7 cellular contexts compared by ENCODE assay signal in the genomic region with DNA sequence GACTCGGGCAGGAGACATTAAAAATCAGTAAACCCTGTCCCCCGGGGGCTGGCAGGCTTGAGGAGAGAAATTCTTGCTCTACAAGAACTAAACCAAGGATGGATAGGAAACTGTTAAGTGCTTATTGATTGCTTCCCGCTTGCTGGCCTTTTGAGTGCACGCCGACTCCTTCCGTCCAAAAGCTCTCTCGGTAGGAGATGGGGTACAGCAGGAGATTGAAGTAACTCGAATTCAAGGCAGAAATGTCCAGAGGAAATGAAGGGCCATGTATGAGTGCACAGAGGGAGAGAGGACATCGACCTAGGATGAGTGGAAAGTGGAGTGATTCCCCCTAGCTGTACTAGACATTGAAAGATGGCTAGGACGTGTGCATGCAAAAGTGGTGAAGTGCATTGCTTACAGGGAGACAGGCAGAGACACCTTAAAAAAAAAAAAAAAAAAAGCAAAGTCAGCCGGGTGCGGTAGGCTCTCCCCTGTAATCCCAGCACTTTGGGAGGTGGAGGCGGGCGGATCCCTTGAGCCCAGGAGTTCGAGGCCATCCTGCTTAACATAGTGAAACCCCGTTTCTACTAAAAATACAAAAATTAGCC. TPM values are rescaled to one million over a fixed set of nuclear protein-coding genes. Genes with fewer than 3 reads are reported as not detected.
DNase-seq lines count a peak whose midpoint lies in the region; ATAC-seq, FAIRE-seq and TF ChIP-seq lines count a peak whose summit lies in the region.

No MANE protein-coding gene starts in this region.

- H3K27ac ChIP-seq in MM.1S (ENCODE audit: low read length): no peak overlapping the region
- peak overlapping the region; percentile 73 for H3K27ac ChIP-seq in brain microvascular endothelial cell
- peak overlapping the region in 1 of 2 donors; percentile 30 for H3K27ac ChIP-seq in kidney (ENCODE audit: low read depth in 2 of 2, low read length in 2 of 2)
- peak overlapping the region; percentile 79 to 90 (median 83) for H3K27ac ChIP-seq in stomach

- H3K9me3 ChIP-seq in MM.1S (replicated peaks; ENCODE audit: insufficient read depth, low read length) (no peaks in the 10 kb centered on the region), kidney (ENCODE audit: control insufficient read depth in 1 of 2, low read length in 2 of 2) (no peaks in the 10 kb centered on the region), stomach (no peaks in the 10 kb centered on the region)

- no peaks in the 10 kb centered on the region for H3F3A ChIP-seq in MM.1S (ENCODE audit: insufficient read depth, low read length)

- peak overlapping the region; percentile 62 for H3K4me3 ChIP-seq in GM12864 (ENCODE audit: low read depth, low read length)
- peak overlapping the region; percentile 88 for H3K4me3 ChIP-seq in MM.1S (ENCODE audit: low read length)
- H3K4me3 ChIP-seq in brain microvascular endothelial cell (ENCODE audit: low read depth, low read length): peak overlapping the region; percentile 80
- H3K4me3 ChIP-seq in kidney (ENCODE audit: low read length in 2 of 2): peak overlapping the region; percentile 40 to 78
- H3K4me3 ChIP-seq in stomach: peak overlapping the region; percentile 85 to 90 (median 87)

- H3K9me2 ChIP-seq in MM.1S (replicated peaks; ENCODE audit: insufficient read depth, low read length): no peaks in the 10 kb centered on the region

- H3K79me2 ChIP-seq in MM.1S (ENCODE audit: low read length): 0 out of 2 replicates have a peak, but pooled peaks cover 5% of the 10 kb centered on the region

- peak overlapping the region; percentile 83 for H2AFZ ChIP-seq in MM.1S (ENCODE audit: low read length)

- peaks cover 12% of the 10 kb centered on the region for H3K4me1 ChIP-seq in MM.1S (ENCODE audit: low read length)
- peaks cover 0 to 3% of the 10 kb centered on the region in 2 donors for H3K4me1 ChIP-seq in kidney (ENCODE audit: control insufficient read depth in 1 of 2, insufficient read depth in 1 of 2, low read depth in 1 of 2, low read length in 2 of 2)
- peaks cover 0 to 60% (median 36%) of the 10 kb centered on the region in 4 donors for H3K4me1 ChIP-seq in stomach

- H3K36me3 ChIP-seq in MM.1S (replicated peaks; ENCODE audit: insufficient read depth, low read length) (no peaks in the 10 kb centered on the region), brain microvascular endothelial cell (replicated peaks) (no peaks in the 10 kb centered on the region), kidney (ENCODE audit: control insufficient read depth in 1 of 2, insufficient read depth in 2 of 2, low read length in 2 of 2) (no peaks in the 10 kb centered on the region), stomach (no peaks in the 10 kb centered on the region)

- peak overlapping the region; percentile 55; the same call in 1 of the 2 replicates for H3K9ac ChIP-seq in MM.1S (ENCODE audit: low read length)
- H3K9ac ChIP-seq in kidney (ENCODE audit: low read length in 2 of 2): peak overlapping the region; percentile 79 to 83

- in situ Hi-C loops in brain microvascular endothelial cell (cut with HindIII; ENCODE audit: low pct_ligation_motif_present, low sequenced_read_pairs): no loop called here

- H3K4me2 ChIP-seq in MM.1S (ENCODE audit: low read depth, low read length): peak overlapping the region; percentile 75

- TF ChIP-seq EP300 in stomach (IDR thresholded peaks at IDR 0.05): no peak

- intact Hi-C loops in kidney (cut with DNase I): no loop called here
- intact Hi-C loops in stomach (cut with DNase I; ENCODE audit: low total_unique reads): no loop called here

- H3K27me3 ChIP-seq in MM.1S (replicated peaks; ENCODE audit: insufficient read depth, low read length) (no peaks in the 10 kb centered on the region), brain microvascular endothelial cell (replicated peaks) (no peaks in the 10 kb centered on the region), stomach (peaks cover 0 to 17% (median 9%) of the 10 kb centered on the region in 3 donors)

- no peak for ATAC-seq in HG02938 (IDR thresholded peaks at IDR 0.05; ENCODE audit: unreplicated experiment)

- 24 to 38% (median 30%) methylated on average over 16 of the region's 16 CpGs for WGBS in stomach, 5 donors

- no peak for TF ChIP-seq POLR2A in stomach (IDR thresholded peaks at IDR 0.05)

- no peak for FAIRE-seq in kidney (lab: Jason Lieb, UNC)

- DNase-seq in GM12864 (ENCODE audit: low read depth) (no peak), MM.1S (peak; percentile 10), brain microvascular endothelial cell (no peak), kidney (no peak), stomach (no peak), HUDEP-2 (lab: John Stamatoyannopoulos, UW; ENCODE audit: unreplicated experiment in 76 of 76) (no peak)

- TF ChIP-seq CTCF in GM12864 (IDR thresholded peaks at IDR 0.05; ENCODE audit: low read depth, low read length, missing control alignments): no peak
- no peak for TF ChIP-seq CTCF in MM.1S (IDR thresholded peaks at IDR 0.05; ENCODE audit: low read length)
- TF ChIP-seq CTCF in brain microvascular endothelial cell (IDR thresholded peaks at IDR 0.05; ENCODE audit: low read depth, low read length, missing control alignments): no peak
- TF ChIP-seq CTCF in kidney (IDR thresholded peaks at IDR 0.05; ENCODE audit: borderline replicate concordance, extremely low read depth, insufficient read depth): no peak
- no peak for TF ChIP-seq CTCF in stomach (IDR thresholded peaks at IDR 0.05)

- no peaks in the 10 kb centered on the region for H4K20me1 ChIP-seq in MM.1S (ENCODE audit: insufficient read depth, low read length)

RNA-seq across cellular contexts. Expression of gene RECK, which starts 1.0 kb away (rescaled TPM):
- total RNA-seq in kidney (10.4 TPM), stomach (10 to 100 TPM in 3 of 5 donors, 1 to 10 TPM in 2; 4.3 to 19.3 (median 13.3) TPM)
- polyA plus RNA-seq in kidney (ENCODE audit: insufficient read depth, low read depth, low replicate concordance) (4.5 TPM), stomach (1 to 10 TPM; 2.3 to 4.7 (median 2.3) TPM)
